In genomic region chr9:81250041-81250440, GRCh38 we compare ENCODE assay signal across 8 cellular contexts.
"Had no signal": no experiment of that assay in that cellular context is flagged by ENCODE, and none has a peak within 500 bp of the region (broad histone marks: within the 10 kb centered on the region; RNA-seq: fewer than 3 reads in every experiment).

No MANE protein-coding gene starts in this region.

- FAIRE-seq: HepG2, HTR-8/SVneo, K562 had no signal

- H3K4me1 Mint-ChIP-seq: IgD-negative memory B cell had no signal

- H3K27me3 Mint-ChIP-seq: IgD-negative memory B cell had no signal

- ATAC-seq: HepG2, K562 had no signal

- H3K4me3 ChIP-seq: K562 had no signal

- H3K36me3 Mint-ChIP-seq: IgD-negative memory B cell had no signal

- H3K27ac ChIP-seq: HL-60 had no signal

- DNase-seq: IMR-90, KBM-7, KG1 had no signal

- H3K4me3 Mint-ChIP-seq: IgD-negative memory B cell had no signal

- H3K27ac Mint-ChIP-seq: IgD-negative memory B cell had no signal
